ENCODE assay signal across 18 cellular contexts in the genomic region with DNA sequence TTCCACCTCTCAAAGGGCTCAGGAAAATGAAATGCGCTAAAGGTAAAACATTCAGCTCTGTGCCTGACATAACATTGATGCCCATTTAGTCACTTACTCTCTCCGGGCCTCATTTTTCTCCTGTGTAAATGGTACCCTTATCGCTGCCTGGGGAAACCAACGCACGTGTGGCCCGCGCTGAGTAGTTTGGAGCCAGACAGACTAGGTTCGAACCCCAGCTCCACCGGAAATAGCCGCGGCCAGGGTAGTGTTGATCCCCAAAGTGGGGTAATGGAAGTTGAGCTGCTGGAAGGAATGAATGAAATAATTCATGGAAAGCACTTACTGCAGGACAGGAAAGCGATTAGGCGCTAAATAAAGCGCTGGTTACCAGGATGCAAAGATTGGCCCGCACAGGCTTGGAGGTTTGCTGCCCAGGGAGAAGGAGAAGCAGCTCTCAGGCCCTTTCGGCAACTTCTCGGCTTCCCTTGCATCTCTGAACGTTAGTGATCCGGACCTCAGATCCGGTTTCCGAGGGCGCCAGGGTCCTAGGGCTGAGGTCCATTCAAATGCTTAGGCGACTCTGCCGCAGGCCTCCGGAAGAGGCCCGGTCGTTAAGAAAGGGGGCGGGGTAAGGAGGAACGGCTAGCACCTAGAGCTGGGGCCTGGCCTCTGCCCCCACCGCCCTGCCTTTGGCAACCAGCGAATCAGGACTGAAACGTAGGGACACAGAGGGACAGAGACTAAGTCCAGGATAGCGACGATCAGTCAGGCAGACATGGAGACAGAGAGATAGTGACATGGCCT. TPM values are rescaled to one million over a fixed set of nuclear protein-coding genes. Genes with fewer than 3 reads are reported as not detected.
DNase-seq lines count a peak whose midpoint lies in the region; TF ChIP-seq lines count a peak whose summit lies in the region.
"Had no signal": no experiment of that assay in that cellular context is flagged by ENCODE, and none has a peak within 500 bp of the region (broad histone marks: within the 10 kb centered on the region; RNA-seq: fewer than 3 reads in every experiment).

No MANE protein-coding gene starts in this region.

- H3K27ac ChIP-seq in HUES6 (ENCODE audit: low read depth, low read length) = no peak overlapping the region
- no peak overlapping the region for H3K27ac ChIP-seq in prostate gland
- H3K27ac ChIP-seq: adrenal gland, foreskin keratinocyte, neutrophil, tibial nerve had no signal

- H3K36me3 ChIP-seq in HUES6 (ENCODE audit: control insufficient read depth, insufficient read depth, low read length) (no peaks in the 10 kb centered on the region), iPS-15b (ENCODE audit: control insufficient read depth, insufficient read depth, low read length) (no peaks in the 10 kb centered on the region), prostate gland (no peaks in the 10 kb centered on the region)
- H3K36me3 ChIP-seq: adrenal gland, neutrophil, tibial nerve had no signal

- H3K4me1 ChIP-seq in HUES6 (ENCODE audit: control insufficient read depth, insufficient read depth, low read length) (peaks cover 63% of the 10 kb centered on the region), iPS-15b (ENCODE audit: control insufficient read depth, insufficient read depth, low read length) (peaks cover 5% of the 10 kb centered on the region), prostate gland (replicated peaks) (no peaks in the 10 kb centered on the region)
- H3K4me1 ChIP-seq: adrenal gland, foreskin keratinocyte had no signal

- no peaks in the 10 kb centered on the region for H3K9me3 ChIP-seq in HUES6 (ENCODE audit: control insufficient read depth, insufficient read depth, low read depth, low read length)
- no peaks in the 10 kb centered on the region for H3K9me3 ChIP-seq in iPS-15b (ENCODE audit: control insufficient read depth, insufficient read depth, low read length)
- H3K9me3 ChIP-seq in prostate gland = no peaks in the 10 kb centered on the region
- H3K9me3 ChIP-seq: adrenal gland, neutrophil, tibial nerve had no signal

- no peak for TF ChIP-seq POLR2A in prostate gland (IDR thresholded peaks at IDR 0.05)

- H3K4me3 ChIP-seq in HUES6 (ENCODE audit: low read depth, low read length) (peak overlapping the region; percentile 47), iPS-15b (ENCODE audit: low read depth, low read length) (peak overlapping the region; percentile 24), prostate gland (no peak overlapping the region)
- H3K4me3 ChIP-seq: adrenal gland, tibial nerve had no signal

- peak overlapping the region; percentile 27 for H3K9ac ChIP-seq in HUES6 (ENCODE audit: low read length)
- H3K9ac ChIP-seq in iPS-15b (ENCODE audit: low read depth, low read length) = no peak overlapping the region

- peak overlapping the region; percentile 41 for H3K27ac Mint-ChIP-seq in T-helper 1 cell treated with Interleukin-12 subunit alpha and Interleukin-12 subunit beta and Interleukin-4 antibody, amounts not matched to agents 30 μg/mL and 1 μg/mL, for 36 hours
- no peak overlapping the region for H3K27ac Mint-ChIP-seq in progenitor cell of endocrine pancreas

- TF ChIP-seq CTCF in progenitor cell of endocrine pancreas (IDR thresholded peaks at IDR 0.05; ENCODE audit: unreplicated experiment) (no peak), prostate gland (IDR thresholded peaks at IDR 0.05) (no peak)

- H3K9me3 Mint-ChIP-seq in T-helper 1 cell treated with Interleukin-12 subunit alpha and Interleukin-12 subunit beta and Interleukin-4 antibody, amounts not matched to agents 30 μg/mL and 1 μg/mL, for 36 hours = no peaks in the 10 kb centered on the region
- no peaks in the 10 kb centered on the region for H3K9me3 Mint-ChIP-seq in progenitor cell of endocrine pancreas (ENCODE audit: low read depth)

- H3K27me3 Mint-ChIP-seq in T-helper 1 cell treated with Interleukin-12 subunit alpha and Interleukin-12 subunit beta and Interleukin-4 antibody, amounts not matched to agents 30 μg/mL and 1 μg/mL, for 36 hours (ENCODE audit: low read depth) = peaks cover 92% of the 10 kb centered on the region
- H3K27me3 Mint-ChIP-seq in progenitor cell of endocrine pancreas = peaks cover 78% of the 10 kb centered on the region

- DNase-seq in T-helper 1 cell (no peak), progenitor cell of endocrine pancreas (ENCODE audit: low spot score, unreplicated experiment) (no peak), NCI-H1417 (lab: John Stamatoyannopoulos, UW) (no peak), prostate gland (ENCODE audit: low spot score) (no peak), DMS153 treated with DMSO at 0.1 percent for 48 hours (lab: John Stamatoyannopoulos, UW; ENCODE audit: unreplicated experiment) (no peak)
- DNase-seq: activated CD4-positive, alpha-beta T cell treated with anti-CD3 and anti-CD28 coated beads for 4 hours; cerebellar nuclear complex; foreskin keratinocyte; NCI-H1105; NCI-H226; stimulated activated CD4-positive, alpha-beta T cell treated with anti-CD3 and anti-CD28 coated beads, Interleukin-4, amount 100 ng/mL, for 4 hours; T1000 had no signal

- H3K27me3 ChIP-seq in HUES6 (ENCODE audit: control insufficient read depth, insufficient read depth, low read length) (peaks cover 100% of the 10 kb centered on the region), iPS-15b (ENCODE audit: control insufficient read depth, insufficient read depth, low read length) (peaks cover 100% of the 10 kb centered on the region), prostate gland (replicated peaks; ENCODE audit: insufficient read depth) (peaks cover 60% of the 10 kb centered on the region)

- H3K4me1 Mint-ChIP-seq in T-helper 1 cell treated with Interleukin-12 subunit alpha and Interleukin-12 subunit beta and Interleukin-4 antibody, amounts not matched to agents 30 μg/mL and 1 μg/mL, for 36 hours (ENCODE audit: low read depth) = peaks cover 4% of the 10 kb centered on the region
- no peaks in the 10 kb centered on the region for H3K4me1 Mint-ChIP-seq in progenitor cell of endocrine pancreas (ENCODE audit: low read depth)

- H3K36me3 Mint-ChIP-seq in T-helper 1 cell treated with Interleukin-12 subunit alpha and Interleukin-12 subunit beta and Interleukin-4 antibody, amounts not matched to agents 30 μg/mL and 1 μg/mL, for 36 hours (ENCODE audit: low read depth) = peaks cover 2% of the 10 kb centered on the region
- H3K36me3 Mint-ChIP-seq in progenitor cell of endocrine pancreas (ENCODE audit: insufficient read depth) = no peaks in the 10 kb centered on the region

- WGBS in prostate gland = 5% methylated on average over 34 of the region's 34 CpGs

- H3K4me3 Mint-ChIP-seq in T-helper 1 cell treated with Interleukin-12 subunit alpha and Interleukin-12 subunit beta and Interleukin-4 antibody, amounts not matched to agents 30 μg/mL and 1 μg/mL, for 36 hours = no peak overlapping the region
- H3K4me3 Mint-ChIP-seq in progenitor cell of endocrine pancreas (ENCODE audit: low read depth) = peak overlapping the region; percentile 6

- intact Hi-C loops in prostate gland (cut with DNase I) = no loop called here

RNA-seq across cellular contexts. Expression of a gene that starts 13.3 kb away (rescaled TPM):
- total RNA-seq in progenitor cell of endocrine pancreas = 1.7 and 2.1 TPM in 2 replicates
- total RNA-seq in prostate gland = under 1 TPM in 1 of 2 donors, not detected in 1; 0.36 TPM

RNA-seq across cellular contexts. Expression of a gene that starts 46.9 kb away (rescaled TPM):
- total RNA-seq in progenitor cell of endocrine pancreas = 26.9 and 28.3 TPM in 2 replicates
- 10 to 100 TPM; 19.7 to 21.4 TPM for total RNA-seq in prostate gland

Comparison
In these comparisons a context has a peak if more than half of its experiments do, and no peak if none do; other contexts are left out.
1. H3K4me3 ChIP-seq: peak in HUES6 (single experiment) and iPS-15b (single experiment); none in prostate gland (0 of 2).